8 cellular contexts compared by ENCODE assay signal in the genomic region with DNA sequence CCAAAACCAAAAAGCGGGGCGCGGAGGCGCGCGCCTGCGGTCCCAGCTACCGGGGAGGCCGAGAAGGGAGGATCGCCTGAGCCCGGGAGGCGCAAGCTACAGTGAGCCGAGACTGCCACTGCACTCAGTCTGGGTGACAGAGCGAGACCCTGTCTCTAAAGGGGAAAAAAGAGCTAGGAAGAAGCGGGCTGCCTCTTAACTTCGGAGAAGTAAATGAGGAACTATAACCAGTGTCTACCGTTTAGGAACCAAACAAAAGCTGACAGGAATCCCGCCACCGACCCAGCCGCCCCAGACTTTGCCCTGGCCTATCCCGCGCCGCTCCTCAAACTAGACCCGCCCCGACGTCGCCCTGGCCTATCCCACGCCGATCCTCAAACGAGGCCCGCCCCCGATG.
DNase-seq lines count a peak whose midpoint lies in the region; ATAC-seq and TF ChIP-seq lines count a peak whose summit lies in the region.

No MANE protein-coding gene starts in this region.

- H3K36me3 ChIP-seq in WERI-Rb-1 (peaks cover 38% of the 10 kb centered on the region), stomach smooth muscle (ENCODE audit: control insufficient read depth in 2 of 2, insufficient read depth in 2 of 2, low read length in 2 of 2) (peaks cover 20 to 21% of the 10 kb centered on the region in 2 donors)

- peak; percentile 49 for ATAC-seq in GM18499 (IDR thresholded peaks at IDR 0.05; ENCODE audit: insufficient read depth, unreplicated experiment)
- ATAC-seq in HG02588 (IDR thresholded peaks at IDR 0.05; ENCODE audit: unreplicated experiment), result peak; percentile 3
- no peak for ATAC-seq in HG02798 (IDR thresholded peaks at IDR 0.05; ENCODE audit: poor library complexity, unreplicated experiment)
- ATAC-seq in GM21825 (IDR thresholded peaks at IDR 0.05; ENCODE audit: unreplicated experiment), result no peak

- DNase-seq in WERI-Rb-1, result no peak
- peak; percentile 98 for DNase-seq in hepatic stellate cell (ENCODE audit: low spot score)
- no peak for DNase-seq in middle frontal gyrus (ENCODE audit: extremely low spot score, low spot score)

- peak overlapping the region; percentile 8 for H3K4me3 ChIP-seq in WERI-Rb-1 (ENCODE audit: low read depth, low read length)
- peak overlapping the region; percentile 69 to 94 for H3K4me3 ChIP-seq in stomach smooth muscle (ENCODE audit: low read length in 2 of 2)

- no peak for TF ChIP-seq CTCF in WERI-Rb-1 (IDR thresholded peaks at IDR 0.05; ENCODE audit: low read depth, low read length)

- H3K27me3 ChIP-seq in WERI-Rb-1 (ENCODE audit: insufficient read depth, low read depth, severe bottlenecking) (no peaks in the 10 kb centered on the region), stomach smooth muscle (ENCODE audit: control insufficient read depth in 1 of 2, insufficient read depth in 2 of 2, low read length in 2 of 2) (no peaks in the 10 kb centered on the region)

- H3K9me3 ChIP-seq in WERI-Rb-1 (ENCODE audit: severe bottlenecking) (peaks cover 14% of the 10 kb centered on the region), stomach smooth muscle (ENCODE audit: control insufficient read depth in 2 of 2, low read length in 2 of 2) (no peaks in the 10 kb centered on the region)

- peaks cover 43% of the 10 kb centered on the region for H3K4me1 ChIP-seq in stomach smooth muscle (ENCODE audit: control insufficient read depth, insufficient read depth, low read length)

- peak overlapping the region; percentile 58 to 68 for H3K9ac ChIP-seq in stomach smooth muscle (ENCODE audit: low read length in 2 of 2)

- H3K27ac ChIP-seq in WERI-Rb-1, result peak overlapping the region; percentile 97
- H3K27ac ChIP-seq in stomach smooth muscle (ENCODE audit: low read length), result peak overlapping the region; percentile 66

Comparison
In these comparisons a context has a peak if more than half of its experiments do, and no peak if none do; other contexts are left out.
1. ATAC-seq: peak in GM18499 (single experiment) and HG02588 (single experiment); none in HG02798 (single experiment) and GM21825 (single experiment).